11 cellular contexts compared by ENCODE assay signal in the genomic region with DNA sequence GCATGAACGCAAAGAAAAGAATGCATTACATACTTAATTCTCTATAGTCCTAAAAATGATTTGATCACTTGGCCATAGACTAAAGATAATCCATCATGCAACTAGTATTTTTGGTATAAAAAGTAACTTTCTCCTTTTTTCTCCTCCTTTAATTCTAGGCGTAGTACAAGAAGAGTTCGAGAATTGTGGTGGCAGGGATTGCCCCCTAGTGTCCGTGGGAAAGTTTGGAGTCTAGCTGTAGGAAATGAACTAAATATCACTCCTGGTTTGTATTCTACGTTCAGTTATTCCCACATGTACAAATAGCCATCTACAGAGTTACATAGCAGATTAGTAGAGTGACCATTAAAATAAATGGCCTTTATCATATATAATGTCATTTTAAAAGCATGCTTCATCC. TPM values are rescaled to one million over a fixed set of nuclear protein-coding genes. Genes with fewer than 3 reads are reported as not detected.
DNase-seq lines count a peak whose midpoint lies in the region; ATAC-seq and TF ChIP-seq lines count a peak whose summit lies in the region.
"Had no signal": no experiment of that assay in that cellular context is flagged by ENCODE, and none has a peak within 500 bp of the region (broad histone marks: within the 10 kb centered on the region; RNA-seq: fewer than 3 reads in every experiment).

No MANE protein-coding gene starts in this region.

- no peaks in the 10 kb centered on the region for H3K36me3 Mint-ChIP-seq in T-cell

- POLR2A ChIA-PET in HEK293T (lab: Yijun Ruan, JAX): no interaction called here
- POLR2A ChIA-PET in T-cell (lab: Charles Lee): no interaction called here

- CTCF ChIA-PET in HEK293T (lab: Yijun Ruan, JAX): interaction anchor here (0.6 kb wide), 2 partner anchors 19 to 532 kb away, joined by 3 to 4 read pairs; no protein-coding TSS in a partner anchor
- CTCF ChIA-PET in T-cell (lab: Charles Lee): no interaction called here

- no peaks in the 10 kb centered on the region for H3K9me3 Mint-ChIP-seq in T-cell

- DNase-seq in COLO829 (ENCODE audit: low spot score) (peak; percentile 1), HEK293T (ENCODE audit: extremely low spot score) (peak; percentile 26), astrocyte of the hippocampus (ENCODE audit: low read depth, low spot score) (peak; percentile 12), left kidney (ENCODE audit: low read depth, low spot score) (peak; percentile 38), germinal center (ENCODE audit: low spot score) (no peak), T-cell (no peak)
- no peak for DNase-seq in activated CD4-positive, alpha-beta T cell treated with anti-CD3 and anti-CD28 coated beads for 4 hours
- DNase-seq: activated effector memory CD4-positive, alpha-beta T cell treated with anti-CD3 and anti-CD28 coated beads, Interleukin-2, amount 50 U/mL, for 16 hours; NCI-H1092; nucleus accumbens had no signal

- H3K4me1 Mint-ChIP-seq in T-cell: no peaks in the 10 kb centered on the region

- no peak overlapping the region for H3K4me3 Mint-ChIP-seq in T-cell

- ATAC-seq in T-cell (replicated peaks in 1 of 4): no peak
- no peak for ATAC-seq in GM18867 (IDR thresholded peaks at IDR 0.05; ENCODE audit: unreplicated experiment)

- no peak overlapping the region for H3K27ac Mint-ChIP-seq in T-cell

- peaks cover 4 to 8% of the 10 kb centered on the region in 2 donors for H3K27me3 Mint-ChIP-seq in T-cell

TF ChIP-seq in HEK293T, 16 proteins besides CTCF, POLR2A, EP300 and RAD21:
- TF ChIP-seq ELF4 (IDR thresholded peaks at IDR 0.05): no peak
- no peak for TF ChIP-seq SUZ12 (IDR thresholded peaks at IDR 0.05)
- TF ChIP-seq TARDBP (IDR thresholded peaks at IDR 0.05): no peak
- no peak for TF ChIP-seq LEF1 (IDR thresholded peaks at IDR 0.05; ENCODE audit: borderline replicate concordance)
- TF ChIP-seq HDGF (IDR thresholded peaks at IDR 0.05; ENCODE audit: borderline replicate concordance): no peak
- TF ChIP-seq FOXA1 (IDR thresholded peaks at IDR 0.05): no peak
- no peak for TF ChIP-seq CTBP1 (IDR thresholded peaks at IDR 0.05; ENCODE audit: borderline replicate concordance)
- TF ChIP-seq NFRKB (IDR thresholded peaks at IDR 0.05): no peak
- TF ChIP-seq ZNF384 (IDR thresholded peaks at IDR 0.05): no peak
- no peak for TF ChIP-seq L3MBTL2 (conservative IDR thresholded peaks at IDR 0.05)

RNA-seq across cellular contexts. Expression of a gene that starts 45.5 kb away (rescaled TPM):
- total RNA-seq in T-cell: 10 to 100 TPM in 4 of 5 donors, 1 to 10 TPM in 1; 8.3 to 21.4 (median 13.0) TPM

Comparison
In these comparisons a context has a peak if more than half of its experiments do, and no peak if none do; other contexts are left out.
1. DNase-seq: peak in COLO829 (single experiment), HEK293T (single experiment), astrocyte of the hippocampus (single experiment) and left kidney (single experiment); none in germinal center (single experiment), T-cell (0 of 34) and activated CD4-positive, alpha-beta T cell treated with anti-CD3 and anti-CD28 coated beads for 4 hours (0 of 2).